In the genomic region with DNA sequence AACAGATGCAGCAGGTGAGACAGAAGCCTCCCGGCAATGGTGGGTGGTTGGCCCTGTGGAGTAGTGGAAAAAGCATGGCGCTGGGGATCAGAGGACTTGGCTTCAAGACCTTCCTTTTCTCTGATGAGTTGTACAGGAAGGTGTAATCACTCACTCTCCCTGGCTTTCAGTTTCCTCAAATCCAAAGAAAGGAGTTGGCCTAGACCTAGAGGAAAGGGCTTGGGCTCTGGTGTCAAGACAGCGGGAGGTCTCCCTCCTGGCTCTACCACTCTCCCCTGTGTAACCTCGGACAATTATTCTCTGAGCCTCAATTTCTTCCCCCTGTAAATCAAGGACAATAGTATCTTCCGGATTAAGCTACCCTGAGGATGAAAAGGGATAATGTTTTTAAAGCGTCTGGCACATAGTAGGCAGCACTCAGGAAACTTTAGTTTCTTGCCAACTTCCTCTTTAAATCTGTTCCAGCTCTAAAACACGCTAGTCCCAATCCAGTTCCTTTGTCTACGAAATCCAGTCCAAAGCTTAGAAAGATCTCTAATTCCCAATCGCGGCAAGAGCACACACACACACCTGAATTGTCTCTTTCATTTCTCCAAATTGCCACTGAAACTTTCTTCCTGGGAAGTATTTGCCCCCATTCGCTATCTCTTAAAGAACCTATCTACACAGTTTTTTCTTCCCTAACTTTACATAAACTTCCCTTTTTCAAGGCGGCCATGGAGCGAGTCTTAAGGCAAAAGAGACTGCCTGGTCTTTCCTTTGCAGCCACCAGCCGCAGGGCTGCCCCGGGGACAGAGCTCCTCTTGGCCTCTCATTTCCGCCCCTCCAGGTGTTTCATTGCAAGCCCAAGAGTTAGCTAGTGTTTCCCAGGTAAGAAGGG, we compare ENCODE assay signal across 8 cellular contexts. TPM values are rescaled to one million over a fixed set of nuclear protein-coding genes. Genes with fewer than 3 reads are reported as not detected.
DNase-seq lines count a peak whose midpoint lies in the region; ATAC-seq and TF ChIP-seq lines count a peak whose summit lies in the region.

No MANE protein-coding gene starts in this region.

- H2AFZ ChIP-seq in osteoblast (ENCODE audit: low read length): peak overlapping the region; percentile 56

- H4K20me1 ChIP-seq in osteoblast (ENCODE audit: insufficient read depth, low read length): no peaks in the 10 kb centered on the region

- no peaks in the 10 kb centered on the region for H3K27me3 ChIP-seq in duodenal mucosa (ENCODE audit: control insufficient read depth in 1 of 2, insufficient read depth in 2 of 2, low read length in 2 of 2)
- peaks cover 4% of the 10 kb centered on the region for H3K27me3 ChIP-seq in osteoblast (ENCODE audit: insufficient read depth, low read length)

- H3K4me3 ChIP-seq in duodenal mucosa (ENCODE audit: low read depth in 1 of 2, low read length in 2 of 2) (peak overlapping the region; percentile 58 to 59), osteoblast (ENCODE audit: insufficient read depth, low read length) (peak overlapping the region; percentile 60)

- no peak for ATAC-seq in GM18511 (IDR thresholded peaks at IDR 0.05; ENCODE audit: unreplicated experiment)

- DNase-seq in DMS53 treated with DMSO at 0.1 percent for 48 hours (lab: John Stamatoyannopoulos, UW; ENCODE audit: unreplicated experiment) (peak; percentile 40), NCI-H2196 (lab: John Stamatoyannopoulos, UW; ENCODE audit: unreplicated experiment) (peak; percentile 40), osteoblast (ENCODE audit: insufficient read length, low spot score, missing footprints) (no peak), NCI-H1092 treated with DMSO at 0.1 percent for 48 hours (lab: John Stamatoyannopoulos, UW) (no peak), activated T-cell treated with anti-CD3 and anti-CD28 coated beads for 4 hours (no peak), NAMALWA (ENCODE audit: low spot score) (no peak)

- H3K9ac ChIP-seq in duodenal mucosa (ENCODE audit: low read depth in 1 of 2, low read length in 2 of 2): peak overlapping the region; percentile 12 to 37

- H3K4me2 ChIP-seq in osteoblast (ENCODE audit: insufficient read depth, low read length): peak overlapping the region; percentile 71

- TF ChIP-seq CTCF in osteoblast (IDR thresholded peaks at IDR 0.05; ENCODE audit: extremely low read depth, low read depth, low read length): no peak

- H3K9me3 ChIP-seq in duodenal mucosa (ENCODE audit: control insufficient read depth in 1 of 2, low read length in 2 of 2) (no peaks in the 10 kb centered on the region), osteoblast (ENCODE audit: low read depth, low read length) (no peaks in the 10 kb centered on the region)

- peaks cover 0 to 5% of the 10 kb centered on the region in 2 donors for H3K4me1 ChIP-seq in duodenal mucosa (ENCODE audit: control insufficient read depth in 1 of 2, insufficient read depth in 2 of 2, low read length in 2 of 2)
- no peaks in the 10 kb centered on the region for H3K4me1 ChIP-seq in osteoblast (ENCODE audit: insufficient read depth, low read length)

- H3K27ac ChIP-seq in duodenal mucosa (ENCODE audit: low read depth, low read length): no peak overlapping the region
- no peak overlapping the region for H3K27ac ChIP-seq in osteoblast (ENCODE audit: low read depth, low read length)

- H3K36me3 ChIP-seq in duodenal mucosa (ENCODE audit: control insufficient read depth in 1 of 2, insufficient read depth in 2 of 2, low read length in 2 of 2): no peaks in the 10 kb centered on the region
- no peaks in the 10 kb centered on the region for H3K36me3 ChIP-seq in osteoblast (ENCODE audit: insufficient read depth, low read length)

- H3K79me2 ChIP-seq in osteoblast (ENCODE audit: insufficient read depth, low read length): no peaks in the 10 kb centered on the region

RNA-seq across cellular contexts. Expression of a gene that starts 29.9 kb away (rescaled TPM):
- total RNA-seq in osteoblast: 8.3 TPM in 2 replicates

Comparison
In these comparisons a context has a peak if more than half of its experiments do, and no peak if none do; other contexts are left out.
1. DNase-seq: peak in DMS53 treated with DMSO at 0.1 percent for 48 hours (single experiment) and NCI-H2196 (single experiment); none in osteoblast (single experiment), NCI-H1092 treated with DMSO at 0.1 percent for 48 hours (single experiment), activated T-cell treated with anti-CD3 and anti-CD28 coated beads for 4 hours (single experiment) and NAMALWA (single experiment).